Comparison of ENCODE assay signal across 23 cellular contexts in genomic region chr5:158914008-158914407, GRCh38.
"Had no signal": no experiment of that assay in that cellular context is flagged by ENCODE, and none has a peak within 500 bp of the region (broad histone marks: within the 10 kb centered on the region; RNA-seq: fewer than 3 reads in every experiment).

No MANE protein-coding gene starts in this region.

- H3K27ac ChIP-seq: brain microvascular endothelial cell, coronary artery, dorsolateral prefrontal cortex, left lung, lower lobe of right lung, testis, transverse colon had no signal

- H3K4me1 ChIP-seq: left lung, lower lobe of right lung, testis, transverse colon had no signal

- H3K36me3 Mint-ChIP-seq: natural killer cell had no signal

- H3K27ac Mint-ChIP-seq: activated T-helper 1 cell treated with anti-CD3 and anti-CD28 coated beads, Interleukin-12 subunit alpha, Interleukin-12 subunit beta, Interleukin-2, Interleukin-4 antibody, amounts not matched to agents 30 ng/mL and 10 ng/mL and 1 ng/mL, durations not matched to agents 14 hours and 24 hours and 36 hours; natural killer cell; T-helper 2 cell treated with Interferon-gamma antibody and Interleukin-4, amounts not matched to agents 5 μg/mL and 100 μg/mL, for 36 hours had no signal

- H3K27me3 ChIP-seq: brain microvascular endothelial cell, left lung, testis, transverse colon had no signal

- ATAC-seq: left lung, lower lobe of right lung, natural killer cell had no signal

- H3K4me1 Mint-ChIP-seq: natural killer cell had no signal

- H3K4me3 Mint-ChIP-seq: activated T-helper 1 cell treated with anti-CD3 and anti-CD28 coated beads, Interleukin-12 subunit alpha, Interleukin-12 subunit beta, Interleukin-2, Interleukin-4 antibody, amounts not matched to agents 30 ng/mL and 10 ng/mL and 1 ng/mL, durations not matched to agents 14 hours and 24 hours and 36 hours; natural killer cell; T-helper 2 cell treated with Interferon-gamma antibody and Interleukin-4, amounts not matched to agents 5 μg/mL and 100 μg/mL, for 36 hours had no signal

- H3K4me3 ChIP-seq: coronary artery, dorsolateral prefrontal cortex, left lung, lower lobe of right lung, testis, transverse colon had no signal

- H3K9me3 Mint-ChIP-seq: activated T-helper 1 cell treated with anti-CD3 and anti-CD28 coated beads, Interleukin-12 subunit alpha, Interleukin-12 subunit beta, Interleukin-2, Interleukin-4 antibody, amounts not matched to agents 30 ng/mL and 10 ng/mL and 1 ng/mL, durations not matched to agents 14 hours and 24 hours and 36 hours; natural killer cell; T-helper 2 cell treated with Interferon-gamma antibody and Interleukin-4, amounts not matched to agents 5 μg/mL and 100 μg/mL, for 36 hours had no signal

- DNase-seq: activated CD4-positive, alpha-beta T cell treated with anti-CD3 and anti-CD28 coated beads for 4 hours; activated CD4-positive, alpha-beta T cell treated with anti-CD3 and anti-CD28 coated beads, Interleukin-2, amount 50 U/mL, for 4 hours; activated CD8-positive, alpha-beta memory T cell treated with anti-CD3 and anti-CD28 coated beads for 24 hours; activated CD8-positive, alpha-beta memory T cell treated with anti-CD3 and anti-CD28 coated beads, Interleukin-2, amount 50 U/mL, for 4 hours; activated gamma-delta T cell; activated naive CD4-positive, alpha-beta T cell treated with anti-CD3 and anti-CD28 coated beads, Interleukin-2, amount 50 U/mL, for 16 hours; activated T-cell treated with anti-CD3 and anti-CD28 coated beads, Interleukin-2, amount 50 U/mL, for 1 hour; amniotic stem cell; brain microvascular endothelial cell; dorsolateral prefrontal cortex; effector memory CD4-positive, alpha-beta T cell; left lung; lower lobe of right lung; mesendoderm; natural killer cell; stimulated activated CD4-positive, alpha-beta T cell treated with anti-CD3 and anti-CD28 coated beads, Interleukin-15, amount 100 ng/mL, for 24 hours; stimulated activated CD4-positive, alpha-beta T cell treated with anti-CD3 and anti-CD28 coated beads, Interleukin-2, amount 100 ng/mL, for 24 hours; stimulated activated naive CD4-positive, alpha-beta T cell treated with Interleukin-2 at 50 U/mL for 16 hours; testis; transverse colon had no signal
